ENCODE assay signal across 17 cellular contexts in genomic region chr3:23928525-23928924, GRCh38. TPM values are rescaled to one million over a fixed set of nuclear protein-coding genes. Genes with fewer than 3 reads are reported as not detected.
DNase-seq lines count a peak whose midpoint lies in the region; ATAC-seq and TF ChIP-seq lines count a peak whose summit lies in the region.
"Had no signal": no experiment of that assay in that cellular context is flagged by ENCODE, and none has a peak within 500 bp of the region (broad histone marks: within the 10 kb centered on the region; RNA-seq: fewer than 3 reads in every experiment).

No MANE protein-coding gene starts in this region.

- no peak overlapping the region for H2BK120ac ChIP-seq in trophoblast cell (ENCODE audit: insufficient read depth, low read length, poor library complexity)

- no peaks in the 10 kb centered on the region for H3K79me2 ChIP-seq in trophoblast cell (ENCODE audit: control insufficient read depth, insufficient read depth, low read length, poor library complexity)
- H3K79me2 ChIP-seq: hepatocyte had no signal

- no peaks in the 10 kb centered on the region for H3K36me3 ChIP-seq in trophoblast cell (ENCODE audit: control insufficient read depth in 1 of 2, insufficient read depth in 2 of 2, low read length in 2 of 2)
- H3K36me3 ChIP-seq in left ventricle myocardium inferior, result no peaks in the 10 kb centered on the region
- H3K36me3 ChIP-seq: thoracic aorta, WERI-Rb-1 had no signal

- no peak overlapping the region for H3K14ac ChIP-seq in trophoblast cell (ENCODE audit: low read length)

- intact Hi-C loops in left ventricle myocardium inferior (cut with micrococcal nuclease), result no loop called here

- no peak overlapping the region for H4K91ac ChIP-seq in trophoblast cell (ENCODE audit: low read depth, low read length)

- no peak overlapping the region for H3K4ac ChIP-seq in trophoblast cell (ENCODE audit: low read depth, low read length)

- no peak overlapping the region for H2AK5ac ChIP-seq in trophoblast cell (ENCODE audit: low read length)

- H3K18ac ChIP-seq in trophoblast cell (ENCODE audit: low read length), result no peak overlapping the region

- no peak overlapping the region for H4K8ac ChIP-seq in trophoblast cell (ENCODE audit: low read depth, low read length)

- H2AFZ ChIP-seq in trophoblast cell (ENCODE audit: insufficient read depth, low read length, poor library complexity), result no peak overlapping the region
- H2AFZ ChIP-seq: hepatocyte had no signal

- no peak overlapping the region for H4K12ac ChIP-seq in trophoblast cell (ENCODE audit: low read depth, low read length)

- H3K23ac ChIP-seq in trophoblast cell (ENCODE audit: low read length), result no peak overlapping the region

- TF ChIP-seq CTCF in left ventricle myocardium inferior (IDR thresholded peaks at IDR 0.05; ENCODE audit: borderline replicate concordance) (no peak), omental fat pad (IDR thresholded peaks at IDR 0.05) (no peak)

- H3K27me3 ChIP-seq in trophoblast cell (ENCODE audit: insufficient read depth, low read length) (no peaks in the 10 kb centered on the region), left ventricle myocardium inferior (ENCODE audit: low read depth) (no peaks in the 10 kb centered on the region)
- H3K27me3 ChIP-seq: hepatocyte had no signal

- no peak overlapping the region for H3K9ac ChIP-seq in trophoblast cell (ENCODE audit: low read length)

- H3K4me2 ChIP-seq in trophoblast cell (ENCODE audit: low read length), result no peak overlapping the region
- H3K4me2 ChIP-seq: hepatocyte had no signal

- no peak overlapping the region for H2BK12ac ChIP-seq in trophoblast cell (ENCODE audit: low read length)

- DNase-seq in NCI-H226, result peak; percentile 6
- DNase-seq in trophoblast cell, result peak; percentile 22 to 55
- no peak for DNase-seq in left ventricle myocardium inferior
- no peak for DNase-seq in omental fat pad (ENCODE audit: low spot score)
- DNase-seq: activated CD8-positive, alpha-beta T cell treated with anti-CD3 and anti-CD28 coated beads, Interleukin-2, amount 10 ng/mL, durations not matched to agents 7 days and 5 days; activated naive CD8-positive, alpha-beta T cell treated with anti-CD3 and anti-CD28 coated beads, Interleukin-2, amount 10 ng/mL, durations not matched to agents 7 days and 5 days; DMS153; NCI-H1694 treated with DMSO at 0.1 percent for 48 hours; NCI-H524; PC-3; small intestine; WERI-Rb-1 had no signal

- H2BK5ac ChIP-seq in trophoblast cell (ENCODE audit: low read depth, low read length, poor library complexity), result no peak overlapping the region

- no CpG with 5 or more reads among the region's 8 CpGs for WGBS in trophoblast cell (ENCODE audit: extremely low coverage, insufficient coverage, insufficient read length)

- no peaks in the 10 kb centered on the region for H3K79me1 ChIP-seq in trophoblast cell (ENCODE audit: low read length)

- no peaks in the 10 kb centered on the region for H3K4me1 ChIP-seq in trophoblast cell (ENCODE audit: control insufficient read depth in 1 of 2, insufficient read depth in 2 of 2, low read length in 2 of 2)
- H3K4me1 ChIP-seq in left ventricle myocardium inferior, result no peaks in the 10 kb centered on the region

- H3K9me3 ChIP-seq in trophoblast cell (ENCODE audit: insufficient read depth, low read depth, low read length) (no peaks in the 10 kb centered on the region), left ventricle myocardium inferior (replicated peaks) (no peaks in the 10 kb centered on the region)
- H3K9me3 ChIP-seq: thoracic aorta had no signal

- H3K27ac ChIP-seq in trophoblast cell (ENCODE audit: low read depth, low read length), result no peak overlapping the region
- H3K27ac ChIP-seq in left ventricle myocardium inferior (replicated peaks), result no peak overlapping the region
- H3K27ac ChIP-seq: hepatocyte, thoracic aorta, WERI-Rb-1 had no signal

- H3K4me3 ChIP-seq in trophoblast cell (ENCODE audit: low read depth, low read length), result no peak overlapping the region
- no peak overlapping the region for H3K4me3 ChIP-seq in left ventricle myocardium inferior
- H3K4me3 ChIP-seq: hepatocyte, thoracic aorta had no signal

- ATAC-seq in GM18868 (IDR thresholded peaks at IDR 0.05; ENCODE audit: unreplicated experiment), result peak; percentile 50
- ATAC-seq in esophagus mucosa, result peak; percentile 65
- no peak for ATAC-seq in omental fat pad (ENCODE audit: low FRiP score)
- ATAC-seq in GM19351 (IDR thresholded peaks at IDR 0.05; ENCODE audit: unreplicated experiment), result no peak

RNA-seq across cellular contexts. Expression of gene RPL15, which starts 11.6 kb away (rescaled TPM):
- total RNA-seq in esophagus mucosa (1,347 TPM), left ventricle myocardium inferior (915 TPM), omental fat pad (1,000 to 10,000 TPM; 1,996 to 2,993 (median 2,303) TPM)
- polyA plus RNA-seq in trophoblast cell (2013), result 2,209 and 2,294 TPM in 2 replicates

RNA-seq across cellular contexts. Expression of gene NKIRAS1, which starts 11.7 kb away (rescaled TPM):
- total RNA-seq in esophagus mucosa, result 4.1 TPM
- 9.3 and 9.5 TPM in 2 replicates for polyA plus RNA-seq in trophoblast cell (2013)
- total RNA-seq in left ventricle myocardium inferior, result 20.8 TPM
- total RNA-seq in omental fat pad, result 10 to 100 TPM in 3 of 4 donors, 1 to 10 TPM in 1; 8.9 to 15.1 (median 11.7) TPM

RNA-seq across cellular contexts. Expression of gene NR1D2, which starts 16.6 kb away (rescaled TPM):
- total RNA-seq in esophagus mucosa, result 14.1 TPM
- polyA plus RNA-seq in trophoblast cell (2013), result 11.2 and 12.2 TPM in 2 replicates
- total RNA-seq in left ventricle myocardium inferior, result 43.5 TPM
- total RNA-seq in omental fat pad, result 10 to 100 TPM; 19.6 to 36.9 (median 22.7) TPM

Comparison
In these comparisons a context has a peak if more than half of its experiments do, and no peak if none do; other contexts are left out.
1. ATAC-seq: peak in GM18868 (single experiment) and esophagus mucosa (single experiment); none in omental fat pad (single experiment) and GM19351 (single experiment).
2. DNase-seq: peak in NCI-H226 (single experiment) and trophoblast cell (2 of 2); none in left ventricle myocardium inferior (single experiment) and omental fat pad (single experiment).